30 cellular contexts compared by ENCODE assay signal in the genomic region with DNA sequence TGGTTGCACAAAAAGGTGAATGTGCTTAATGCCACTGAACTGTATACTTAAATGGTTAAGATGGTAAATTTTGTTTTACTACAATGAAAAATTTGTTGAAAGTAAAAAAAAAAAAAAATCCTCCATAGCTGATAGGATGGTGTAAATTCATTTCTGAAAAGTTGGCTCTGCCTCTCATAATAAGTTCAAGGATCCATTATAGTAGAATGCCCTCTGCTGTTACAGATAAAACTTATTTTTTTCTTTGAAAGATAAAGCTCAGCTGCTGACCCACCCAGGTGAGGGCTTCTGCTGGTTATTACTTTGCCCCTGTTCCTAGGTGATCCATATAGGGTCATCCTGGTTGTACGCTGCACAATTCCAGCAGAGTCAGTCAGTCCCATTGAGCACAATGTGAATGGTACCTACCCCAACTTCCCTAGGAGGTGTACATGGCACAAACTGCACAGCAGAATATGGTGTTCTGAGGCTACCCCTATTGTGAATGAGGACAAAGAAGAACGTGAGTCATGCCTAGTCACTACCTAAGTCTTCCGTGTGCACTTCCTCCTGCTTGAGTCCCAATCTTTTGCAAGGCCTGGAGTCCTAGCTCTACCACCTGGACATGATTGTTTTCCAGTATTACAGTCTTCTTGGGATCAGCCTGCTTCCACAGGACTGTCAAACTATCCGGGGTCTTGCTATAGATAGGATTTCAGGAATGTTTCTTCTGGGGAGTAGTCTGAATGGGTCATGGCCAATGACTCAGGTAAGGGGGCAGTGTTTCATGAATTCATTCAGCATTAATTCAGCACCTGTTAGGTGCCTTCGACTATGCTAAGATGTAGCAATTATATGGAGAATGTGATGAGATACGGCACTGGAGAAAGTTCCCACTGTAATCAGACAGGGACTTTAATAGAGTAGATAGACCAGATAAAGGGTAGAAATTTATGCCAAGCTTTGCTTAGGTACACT. TPM values are rescaled to one million over a fixed set of nuclear protein-coding genes. Genes with fewer than 3 reads are reported as not detected.
DNase-seq lines count a peak whose midpoint lies in the region; ATAC-seq and TF ChIP-seq lines count a peak whose summit lies in the region.
"Had no signal": no experiment of that assay in that cellular context is flagged by ENCODE, and none has a peak within 500 bp of the region (broad histone marks: within the 10 kb centered on the region; RNA-seq: fewer than 3 reads in every experiment).

No MANE protein-coding gene starts in this region.

- intact Hi-C loops in activated CD4-positive, alpha-beta T cell treated with anti-CD3 and anti-CD28 coated beads, Interleukin-2, amount 10 ng/mL, durations not matched to agents 24 days and 14 days (cut with micrococcal nuclease): no loop called here
- intact Hi-C loops in OCI-LY7 (cut with micrococcal nuclease; ENCODE audit: unreplicated experiment): loop anchor here (1.0 to 5.0 kb wide), 3 partner anchors 88 to 285 kb away; no protein-coding TSS in a partner anchor

- H3K4me2 ChIP-seq in OCI-LY7 (ENCODE audit: low read length): no peak overlapping the region
- H3K4me2 ChIP-seq: smooth muscle cell had no signal

- no peaks in the 10 kb centered on the region for H3K79me2 ChIP-seq in OCI-LY7 (ENCODE audit: insufficient read depth, low read depth, low read length)

- POLR2A ChIA-PET in OCI-LY7 (lab: Charles Lee): interaction anchor here (0.7 kb wide), 2 partner anchors 25 to 154 kb away, joined by 3 read pairs; no protein-coding TSS in a partner anchor

- no peak overlapping the region for H3K4me3 Mint-ChIP-seq in activated CD4-positive, alpha-beta T cell treated with anti-CD3 and anti-CD28 coated beads, Interleukin-2, amount 10 ng/mL, durations not matched to agents 24 days and 14 days
- H3K4me3 Mint-ChIP-seq in stimulated activated naive B cell treated with anti-CD40 and anti-IgM and Interleukin-4, amounts not matched to agents 10 μg/mL and 1 μg/mL and 100 μg/mL, for 72 hours: no peak overlapping the region
- H3K4me3 Mint-ChIP-seq: activated naive CD8-positive, alpha-beta T cell treated with anti-CD3 and anti-CD28 coated beads, Interleukin-2, amount 50 U/mL, for 24 hours; activated T-cell treated with anti-CD3 and anti-CD28 coated beads, Interleukin-2, amount 50 U/mL, for 24 hours; CD8-positive, alpha-beta T cell; natural killer cell; T-helper 2 cell treated with Interferon-gamma antibody and Interleukin-4, amounts not matched to agents 5 μg/mL and 100 μg/mL, for 36 hours had no signal

- CTCF ChIA-PET in OCI-LY7 (lab: Charles Lee; ENCODE audit: unreplicated experiment): no interaction called here

- H3K9me2 ChIP-seq in OCI-LY7 (ENCODE audit: insufficient read depth, low read length): no peaks in the 10 kb centered on the region

- no peaks in the 10 kb centered on the region for H3K4me1 Mint-ChIP-seq in activated CD4-positive, alpha-beta T cell treated with anti-CD3 and anti-CD28 coated beads, Interleukin-2, amount 10 ng/mL, durations not matched to agents 24 days and 14 days
- peaks cover 7 to 18% of the 10 kb centered on the region in 2 donors for H3K4me1 Mint-ChIP-seq in stimulated activated naive B cell treated with anti-CD40 and anti-IgM and Interleukin-4, amounts not matched to agents 10 μg/mL and 1 μg/mL and 100 μg/mL, for 72 hours
- H3K4me1 Mint-ChIP-seq: activated naive CD8-positive, alpha-beta T cell treated with anti-CD3 and anti-CD28 coated beads, Interleukin-2, amount 50 U/mL, for 24 hours; natural killer cell had no signal

- BruUV-seq in OCI-LY7 (replicated peaks; lab: Mats Ljungman, UMichigan): no TSS peak

- H3K27ac ChIP-seq in OCI-LY7 (ENCODE audit: low read depth, low read length, poor library complexity, severe bottlenecking): no peak overlapping the region
- H3K27ac ChIP-seq: tibial nerve had no signal

- H3K9me3 Mint-ChIP-seq in activated CD4-positive, alpha-beta T cell treated with anti-CD3 and anti-CD28 coated beads, Interleukin-2, amount 10 ng/mL, durations not matched to agents 24 days and 14 days: no peaks in the 10 kb centered on the region
- H3K9me3 Mint-ChIP-seq in stimulated activated naive B cell treated with anti-CD40 and anti-IgM and Interleukin-4, amounts not matched to agents 10 μg/mL and 1 μg/mL and 100 μg/mL, for 72 hours: no peaks in the 10 kb centered on the region
- H3K9me3 Mint-ChIP-seq: activated naive CD8-positive, alpha-beta T cell treated with anti-CD3 and anti-CD28 coated beads, Interleukin-2, amount 50 U/mL, for 24 hours; activated T-cell treated with anti-CD3 and anti-CD28 coated beads, Interleukin-2, amount 50 U/mL, for 24 hours; CD8-positive, alpha-beta T cell; IgD-negative memory B cell; natural killer cell; T-helper 2 cell treated with Interferon-gamma antibody and Interleukin-4, amounts not matched to agents 5 μg/mL and 100 μg/mL, for 36 hours had no signal

- H2AFZ ChIP-seq in OCI-LY7 (ENCODE audit: low read length): no peak overlapping the region

- peak; percentile 36 to 41 for ATAC-seq in stimulated activated naive B cell treated with anti-CD40 and anti-IgM and Interleukin-4, amounts not matched to agents 10 μg/mL and 1 μg/mL and 100 μg/mL, for 72 hours (replicated peaks)
- ATAC-seq: activated naive CD8-positive, alpha-beta T cell treated with anti-CD3 and anti-CD28 coated beads, Interleukin-2, amount 50 U/mL, for 24 hours; CD8-positive, alpha-beta T cell; natural killer cell had no signal

- H3K4me1 ChIP-seq in OCI-LY7 (ENCODE audit: insufficient read depth, low read length, poor library complexity, severe bottlenecking): no peaks in the 10 kb centered on the region
- H3K4me1 ChIP-seq: HAP-1, tibial nerve had no signal

- H3K27me3 Mint-ChIP-seq in activated CD4-positive, alpha-beta T cell treated with anti-CD3 and anti-CD28 coated beads, Interleukin-2, amount 10 ng/mL, durations not matched to agents 24 days and 14 days: no peaks in the 10 kb centered on the region
- H3K27me3 Mint-ChIP-seq in stimulated activated naive B cell treated with anti-CD40 and anti-IgM and Interleukin-4, amounts not matched to agents 10 μg/mL and 1 μg/mL and 100 μg/mL, for 72 hours: no peaks in the 10 kb centered on the region
- H3K27me3 Mint-ChIP-seq: IgD-negative memory B cell had no signal

- peak; percentile 22 for DNase-seq in activated CD4-positive, alpha-beta T cell treated with anti-CD3 and anti-CD28 coated beads, Interleukin-2, amount 10 ng/mL, durations not matched to agents 24 days and 14 days
- no peak for DNase-seq in activated CD4-positive, alpha-beta T cell treated with anti-CD3 and anti-CD28 coated beads for 48 hours
- DNase-seq in OCI-LY7 (ENCODE audit: low spot score): peak; percentile 46
- DNase-seq in dermis blood vessel endothelial cell: peak; percentile 13
- DNase-seq in stimulated activated naive B cell treated with anti-CD40 and anti-IgM and Interleukin-4, amounts not matched to agents 10 μg/mL and 1 μg/mL and 100 μg/mL, for 72 hours: no peak
- no peak for DNase-seq in stimulated activated CD4-positive, alpha-beta T cell treated with anti-CD3 and anti-CD28 coated beads, Interleukin-1b, Interleukin-23, amount 100 ng/mL, for 48 hours
- DNase-seq in C1 segment of cervical spinal cord (lab: John Stamatoyannopoulos, UW): no peak
- no peak for DNase-seq in DMS 273 (lab: John Stamatoyannopoulos, UW; ENCODE audit: unreplicated experiment)
- DNase-seq: activated CD4-positive, alpha-beta T cell treated with anti-CD3 and anti-CD28 coated beads for 4 hours; activated gamma-delta T cell; activated naive CD8-positive, alpha-beta T cell treated with anti-CD3 and anti-CD28 coated beads, Interleukin-2, amount 50 U/mL, for 24 hours; activated T-cell treated with anti-CD3 and anti-CD28 coated beads, Interleukin-2, amount 50 U/mL, for 24 hours; AML-193; CD8-positive, alpha-beta T cell; GDM1; islet precursor cell; midbrain; natural killer cell; NCI-H1694; NCI-H2171 treated with DMSO at 0.1 percent for 48 hours; NCI-H510A treated with DMSO at 0.1 percent for 48 hours; NK-92 treated with Interleukin-12 subunit alpha and Interleukin-12 subunit beta, amount 100 ng/mL, for 24 hours; retina; stimulated activated CD4-positive, alpha-beta T cell treated with anti-CD3 and anti-CD28 coated beads, Interleukin-2, amount 100 ng/mL, for 24 hours had no signal

- no peak overlapping the region for H3K27ac Mint-ChIP-seq in activated CD4-positive, alpha-beta T cell treated with anti-CD3 and anti-CD28 coated beads, Interleukin-2, amount 10 ng/mL, durations not matched to agents 24 days and 14 days
- H3K27ac Mint-ChIP-seq in stimulated activated naive B cell treated with anti-CD40 and anti-IgM and Interleukin-4, amounts not matched to agents 10 μg/mL and 1 μg/mL and 100 μg/mL, for 72 hours: no peak overlapping the region
- H3K27ac Mint-ChIP-seq: activated naive CD8-positive, alpha-beta T cell treated with anti-CD3 and anti-CD28 coated beads, Interleukin-2, amount 50 U/mL, for 24 hours; activated T-cell treated with anti-CD3 and anti-CD28 coated beads, Interleukin-2, amount 50 U/mL, for 24 hours; CD8-positive, alpha-beta T cell; IgD-negative memory B cell; natural killer cell; T-helper 2 cell treated with Interferon-gamma antibody and Interleukin-4, amounts not matched to agents 5 μg/mL and 100 μg/mL, for 36 hours had no signal

- TF ChIP-seq CTCF in OCI-LY7 (conservative IDR thresholded peaks at IDR 0.05; ENCODE audit: low read length): peak; percentile 71

- H4K20me1 ChIP-seq in OCI-LY7 (ENCODE audit: insufficient read depth, low read length): no peaks in the 10 kb centered on the region

- no peaks in the 10 kb centered on the region for H3K9me3 ChIP-seq in OCI-LY7 (ENCODE audit: low read length)
- H3K9me3 ChIP-seq: HAP-1, tibial nerve had no signal

- no peaks in the 10 kb centered on the region for H3K36me3 Mint-ChIP-seq in activated CD4-positive, alpha-beta T cell treated with anti-CD3 and anti-CD28 coated beads, Interleukin-2, amount 10 ng/mL, durations not matched to agents 24 days and 14 days (ENCODE audit: low read depth)
- H3K36me3 Mint-ChIP-seq in stimulated activated naive B cell treated with anti-CD40 and anti-IgM and Interleukin-4, amounts not matched to agents 10 μg/mL and 1 μg/mL and 100 μg/mL, for 72 hours: no peaks in the 10 kb centered on the region
- H3K36me3 Mint-ChIP-seq: CD8-positive, alpha-beta T cell; IgD-negative memory B cell; natural killer cell had no signal

- H3K4me3 ChIP-seq in OCI-LY7 (ENCODE audit: low read depth, low read length, poor library complexity, severe bottlenecking): no peak overlapping the region
- H3K4me3 ChIP-seq: HAP-1, smooth muscle cell, tibial nerve had no signal

- H3K36me3 ChIP-seq in OCI-LY7 (ENCODE audit: insufficient read depth, low read length): no peaks in the 10 kb centered on the region
- H3K36me3 ChIP-seq: HAP-1, tibial nerve had no signal

RNA-seq across cellular contexts. Expression of gene CD5L, which starts 20.8 kb away (rescaled TPM):
- not detected in 2 replicates for total RNA-seq in activated CD4-positive, alpha-beta T cell treated with anti-CD3 and anti-CD28 coated beads, Interleukin-2, amount 10 ng/mL, durations not matched to agents 24 days and 14 days
- total RNA-seq in OCI-LY7 (2014; rRNA removed; shearing (Covaris generic)): not detected in 2 replicates
- total RNA-seq in OCI-LY7 (2022): not detected in 2 replicates
- not detected in 2 replicates for total RNA-seq in dermis blood vessel endothelial cell
- total RNA-seq: CD8-positive, alpha-beta T cell; natural killer cell; osteocyte; smooth muscle cell; tibial nerve had no signal

RNA-seq across cellular contexts. Expression of gene FCRL1, which starts 42.5 kb away (rescaled TPM):
- total RNA-seq in activated CD4-positive, alpha-beta T cell treated with anti-CD3 and anti-CD28 coated beads, Interleukin-2, amount 10 ng/mL, durations not matched to agents 24 days and 14 days: not detected in 2 replicates
- 42.5 and 62.8 TPM in 2 replicates for total RNA-seq in OCI-LY7 (2014; rRNA removed; shearing (Covaris generic))
- total RNA-seq in OCI-LY7 (2022) (72.6 and 98.3 TPM in 2 replicates), dermis blood vessel endothelial cell (not detected in 2 replicates)
- total RNA-seq: osteocyte, smooth muscle cell, tibial nerve had no signal

Comparison
In these comparisons a context has a peak if more than half of its experiments do, and no peak if none do; other contexts are left out.
1. DNase-seq: peak in activated CD4-positive, alpha-beta T cell treated with anti-CD3 and anti-CD28 coated beads, Interleukin-2, amount 10 ng/mL, durations not matched to agents 24 days and 14 days (single experiment), OCI-LY7 (single experiment) and dermis blood vessel endothelial cell (single experiment); none in activated CD4-positive, alpha-beta T cell treated with anti-CD3 and anti-CD28 coated beads for 48 hours (single experiment), stimulated activated naive B cell treated with anti-CD40 and anti-IgM and Interleukin-4, amounts not matched to agents 10 μg/mL and 1 μg/mL and 100 μg/mL, for 72 hours (single experiment), stimulated activated CD4-positive, alpha-beta T cell treated with anti-CD3 and anti-CD28 coated beads, Interleukin-1b, Interleukin-23, amount 100 ng/mL, for 48 hours (single experiment), C1 segment of cervical spinal cord (0 of 14) and DMS 273 (single experiment).
2. RNA of gene FCRL1, which starts 42.5 kb away (total RNA-seq): 42.5 to 98.3 TPM in OCI-LY7; not detected in activated CD4-positive, alpha-beta T cell treated with anti-CD3 and anti-CD28 coated beads, Interleukin-2, amount 10 ng/mL, durations not matched to agents 24 days and 14 days and not detected in dermis blood vessel endothelial cell; every median in the first group is over 10 times any median in the second.